Comparison of ENCODE assay signal across 26 cellular contexts in the genomic region with DNA sequence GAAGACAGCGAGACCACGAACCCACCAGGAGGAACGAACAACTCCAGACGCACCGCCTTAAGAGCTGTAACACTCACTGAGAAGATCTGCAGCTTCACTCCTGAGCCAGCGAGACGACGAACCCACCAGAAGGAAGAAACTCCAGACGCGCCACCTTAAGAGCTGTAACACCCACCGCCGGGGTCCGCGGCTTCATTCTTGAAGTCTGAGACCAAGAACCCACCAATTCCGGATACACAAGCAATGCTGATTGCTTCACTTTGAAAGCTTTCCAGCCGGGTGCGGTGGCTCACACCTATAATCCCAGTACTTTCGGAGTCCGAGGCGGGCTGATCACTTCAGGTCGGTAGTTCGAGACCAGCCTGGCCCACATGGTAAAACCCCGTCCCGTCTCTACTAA.
"Had no signal": no experiment of that assay in that cellular context is flagged by ENCODE, and none has a peak within 500 bp of the region (broad histone marks: within the 10 kb centered on the region; RNA-seq: fewer than 3 reads in every experiment).

No MANE protein-coding gene starts in this region.

- H3K9me3 ChIP-seq: neutrophil, pancreas, psoas muscle, right lobe of liver, sigmoid colon, stomach, thoracic aorta, thyroid gland, upper lobe of left lung, vagina had no signal

- H3K27me3 Mint-ChIP-seq: naive thymus-derived CD4-positive, alpha-beta T cell; stimulated activated naive CD8-positive, alpha-beta T cell treated with anti-CD3 and anti-CD28 coated beads, Interleukin-15, Interleukin-2, amounts not matched to agents 100 ng/mL and 50 ng/mL, for 24 hours had no signal

- H3K27ac ChIP-seq: neutrophil, pancreas, psoas muscle, right lobe of liver, sigmoid colon, stomach, thoracic aorta, thyroid gland, tibial nerve, upper lobe of left lung, vagina had no signal

- H3K27ac Mint-ChIP-seq: naive thymus-derived CD4-positive, alpha-beta T cell; natural killer cell; nephron; stimulated activated effector memory CD8-positive, alpha-beta T cell treated with anti-CD3 and anti-CD28 coated beads, Interleukin-12 subunit alpha, Interleukin-12 subunit beta, amount 100 ng/mL, for 72 hours; stimulated activated naive B cell treated with anti-CD40 and anti-IgM and Interleukin-4, amounts not matched to agents 10 μg/mL and 1 μg/mL and 100 μg/mL, for 72 hours; stimulated activated naive CD8-positive, alpha-beta T cell treated with anti-CD3 and anti-CD28 coated beads, Interleukin-15, Interleukin-2, amounts not matched to agents 100 ng/mL and 50 ng/mL, for 24 hours had no signal

- DNase-seq: naive thymus-derived CD4-positive, alpha-beta T cell; natural killer cell; nucleus accumbens; psoas muscle; right lobe of liver; sigmoid colon; small intestine; stimulated activated CD4-positive, alpha-beta T cell treated with anti-CD3 and anti-CD28 coated beads, Interleukin-15, amount 100 ng/mL, for 24 hours; stimulated activated CD4-positive, alpha-beta T cell treated with anti-CD3 and anti-CD28 coated beads, Interleukin-2, amount 100 ng/mL, for 24 hours; stimulated activated CD4-positive, alpha-beta T cell treated with anti-CD3 and anti-CD28 coated beads, Interleukin-2, amount 100 ng/mL, for 48 hours; stimulated activated CD4-positive, alpha-beta T cell treated with anti-CD3 and anti-CD28 coated beads, Interleukin-4, amount 100 ng/mL, for 24 hours; stimulated activated naive B cell treated with anti-CD40 and anti-IgM and Interleukin-4, amounts not matched to agents 10 μg/mL and 1 μg/mL and 100 μg/mL, for 72 hours; stimulated activated naive CD4-positive, alpha-beta T cell treated with Interleukin-2 at 50 U/mL for 16 hours; stomach; thyroid gland; trophoblast cell had no signal

- H3K4me3 Mint-ChIP-seq: naive thymus-derived CD4-positive, alpha-beta T cell; natural killer cell; nephron; stimulated activated effector memory CD8-positive, alpha-beta T cell treated with anti-CD3 and anti-CD28 coated beads, Interleukin-12 subunit alpha, Interleukin-12 subunit beta, amount 100 ng/mL, for 72 hours; stimulated activated naive B cell treated with anti-CD40 and anti-IgM and Interleukin-4, amounts not matched to agents 10 μg/mL and 1 μg/mL and 100 μg/mL, for 72 hours; stimulated activated naive CD8-positive, alpha-beta T cell treated with anti-CD3 and anti-CD28 coated beads, Interleukin-15, Interleukin-2, amounts not matched to agents 100 ng/mL and 50 ng/mL, for 24 hours had no signal

- H3K36me3 ChIP-seq: neutrophil, pancreas, right lobe of liver, sigmoid colon, stomach, thoracic aorta, thyroid gland, tibial nerve, upper lobe of left lung, vagina had no signal

- H3K27me3 ChIP-seq: neutrophil, pancreas, right lobe of liver, sigmoid colon, stomach, thyroid gland, tibial nerve, upper lobe of left lung, vagina had no signal

- H3K4me1 ChIP-seq: pancreas, psoas muscle, right lobe of liver, sigmoid colon, stomach, thyroid gland, tibial nerve, upper lobe of left lung, vagina had no signal

- H3K4me1 Mint-ChIP-seq: naive thymus-derived CD4-positive, alpha-beta T cell; natural killer cell; nephron; stimulated activated effector memory CD8-positive, alpha-beta T cell treated with anti-CD3 and anti-CD28 coated beads, Interleukin-12 subunit alpha, Interleukin-12 subunit beta, amount 100 ng/mL, for 72 hours; stimulated activated naive B cell treated with anti-CD40 and anti-IgM and Interleukin-4, amounts not matched to agents 10 μg/mL and 1 μg/mL and 100 μg/mL, for 72 hours had no signal

- H3K4me3 ChIP-seq: pancreas, psoas muscle, right lobe of liver, sigmoid colon, stomach, thoracic aorta, thyroid gland, tibial nerve, upper lobe of left lung, vagina had no signal

- H3K9me3 Mint-ChIP-seq: natural killer cell; stimulated activated effector memory CD8-positive, alpha-beta T cell treated with anti-CD3 and anti-CD28 coated beads, Interleukin-12 subunit alpha, Interleukin-12 subunit beta, amount 100 ng/mL, for 72 hours; stimulated activated naive CD8-positive, alpha-beta T cell treated with anti-CD3 and anti-CD28 coated beads, Interleukin-15, Interleukin-2, amounts not matched to agents 100 ng/mL and 50 ng/mL, for 24 hours had no signal

- H3K36me3 Mint-ChIP-seq: naive thymus-derived CD4-positive, alpha-beta T cell; natural killer cell; stimulated activated effector memory CD8-positive, alpha-beta T cell treated with anti-CD3 and anti-CD28 coated beads, Interleukin-12 subunit alpha, Interleukin-12 subunit beta, amount 100 ng/mL, for 72 hours; stimulated activated naive B cell treated with anti-CD40 and anti-IgM and Interleukin-4, amounts not matched to agents 10 μg/mL and 1 μg/mL and 100 μg/mL, for 72 hours had no signal

- ATAC-seq: naive thymus-derived CD4-positive, alpha-beta T cell; natural killer cell; pancreas; psoas muscle; right cardiac atrium; right lobe of liver; stimulated activated effector memory CD8-positive, alpha-beta T cell treated with anti-CD3 and anti-CD28 coated beads, Interleukin-12 subunit alpha, Interleukin-12 subunit beta, amount 100 ng/mL, for 72 hours; stimulated activated naive B cell treated with anti-CD40 and anti-IgM and Interleukin-4, amounts not matched to agents 10 μg/mL and 1 μg/mL and 100 μg/mL, for 72 hours had no signal
